Comparison of ENCODE assay signal across 7 cellular contexts in the genomic region with DNA sequence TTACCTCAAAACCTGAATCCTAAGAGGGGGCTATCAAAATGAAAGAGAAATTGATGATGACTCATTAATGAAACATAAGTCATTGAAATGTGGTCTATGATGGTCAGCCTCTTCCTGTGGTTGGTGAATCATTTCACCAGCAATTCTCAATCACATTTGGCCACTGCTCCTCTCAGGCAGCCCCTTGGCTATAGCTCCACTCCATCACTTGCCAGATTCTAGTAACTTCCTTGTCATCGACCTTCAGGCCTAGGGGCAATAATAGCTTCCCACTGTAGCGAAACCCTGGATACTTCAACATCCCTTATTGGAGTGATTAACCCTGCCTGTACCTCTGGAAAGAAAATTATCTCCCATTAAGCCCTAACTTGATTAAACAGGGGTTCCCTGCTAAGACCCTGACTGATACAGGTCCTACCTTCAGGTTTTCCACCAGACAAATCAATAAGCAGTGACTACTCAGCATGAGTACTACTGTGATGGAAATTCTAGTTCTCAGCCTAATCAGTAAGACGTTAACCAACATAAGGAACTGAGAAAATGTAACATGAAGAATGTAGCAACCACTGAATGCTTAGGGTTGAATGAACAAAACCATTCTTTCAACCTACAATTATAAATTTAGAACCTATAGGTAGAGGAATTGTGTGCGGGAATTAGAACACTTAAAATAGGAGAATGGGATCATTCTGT. TPM values are rescaled to one million over a fixed set of nuclear protein-coding genes. Genes with fewer than 3 reads are reported as not detected.
DNase-seq lines count a peak whose midpoint lies in the region; ATAC-seq and TF ChIP-seq lines count a peak whose summit lies in the region.

No MANE protein-coding gene starts in this region.

- peak; percentile 88 for ATAC-seq in GM19023 (IDR thresholded peaks at IDR 0.05; ENCODE audit: unreplicated experiment)
- peak; percentile 82 for ATAC-seq in HG02840 (IDR thresholded peaks at IDR 0.05; ENCODE audit: low FRiP score, unreplicated experiment)
- ATAC-seq in RWPE2 (ENCODE audit: low read depth): peak; percentile 97
- peak in 3 of 4 donors; percentile 40 to 89 (median 69) for ATAC-seq in heart left ventricle

- H3K4me1 ChIP-seq in RWPE2 (ENCODE audit: insufficient read depth, poor library complexity, severe bottlenecking) (peaks cover 14% of the 10 kb centered on the region), heart left ventricle (peaks cover 0 to 20% (median 4%) of the 10 kb centered on the region in 12 donors), thyroid gland (peaks cover 0 to 28% of the 10 kb centered on the region in 2 donors)

- 48 to 65% (median 57%) methylated on average over 4 of the region's 4 CpGs for WGBS in heart left ventricle, 4 donors
- 29 to 82% methylated on average over 4 of the region's 4 CpGs for WGBS in thyroid gland, 2 donors

- H3K36me3 ChIP-seq in RWPE2 (ENCODE audit: low read depth): no peaks in the 10 kb centered on the region
- no peaks in the 10 kb centered on the region for H3K36me3 ChIP-seq in heart left ventricle
- no peaks in the 10 kb centered on the region for H3K36me3 ChIP-seq in thyroid gland

- H3K27me3 ChIP-seq in RWPE2 (ENCODE audit: insufficient read depth, poor library complexity, severe bottlenecking) (no peaks in the 10 kb centered on the region), heart left ventricle (no peaks in the 10 kb centered on the region), thyroid gland (no peaks in the 10 kb centered on the region)

- intact Hi-C loops in heart left ventricle (cut with DNase I): loop anchor here (1.0 to 10.0 kb wide), 18 partner anchors 90 to 940 kb away; partner anchors contain the start of gene METAP1 (in 4 of the 10)
- intact Hi-C loops in thyroid gland (cut with DNase I): loop anchor here (10.0 kb wide), 1 partner anchor 280 kb away; no protein-coding TSS in a partner anchor

- H3K9me3 ChIP-seq in RWPE2 (ENCODE audit: severe bottlenecking) (no peaks in the 10 kb centered on the region), heart left ventricle (no peaks in the 10 kb centered on the region), thyroid gland (no peaks in the 10 kb centered on the region)

- TF ChIP-seq POLR2A in heart left ventricle (IDR thresholded peaks at IDR 0.05) (no peak), thyroid gland (IDR thresholded peaks at IDR 0.05) (no peak), erythroblast (IDR thresholded peaks at IDR 0.05; ENCODE audit: low read length) (no peak)

- H3K27ac ChIP-seq in RWPE2 (ENCODE audit: poor library complexity, severe bottlenecking): peak overlapping the region; percentile 40
- peak overlapping the region; percentile 35 to 80 (median 60) for H3K27ac ChIP-seq in heart left ventricle
- peak overlapping the region; percentile 2 to 49 (median 24) for H3K27ac ChIP-seq in thyroid gland

- DNase-seq in RWPE2 (ENCODE audit: low spot score) (peak; percentile 50), heart left ventricle (peak in 1 of 5 donors; percentile 27), thyroid gland (no peak), HuH-7.5 (ENCODE audit: low spot score) (no peak), erythroblast (lab: John Stamatoyannopoulos, UW) (no peak)

- TF ChIP-seq CTCF in RWPE2 (IDR thresholded peaks at IDR 0.05; ENCODE audit: poor library complexity, severe bottlenecking) (no peak), heart left ventricle (IDR thresholded peaks at IDR 0.05) (no peak), thyroid gland (IDR thresholded peaks at IDR 0.05) (no peak)

- H3K4me3 ChIP-seq in RWPE2 (ENCODE audit: severe bottlenecking) (no peak overlapping the region), heart left ventricle (no peak overlapping the region), thyroid gland (replicated peaks in 1 of 3) (no peak overlapping the region)

RNA-seq across cellular contexts. Expression of gene ADH7, which starts 30.4 kb away (rescaled TPM):
- total RNA-seq in heart left ventricle (not detected), thyroid gland (not detected)
- not detected for polyA plus RNA-seq in heart left ventricle

RNA-seq across cellular contexts. Expression of gene ADH1C, which starts 52.2 kb away (rescaled TPM):
- total RNA-seq in heart left ventricle (10 to 100 TPM in 1 of 9 donors, 1 to 10 TPM in 8; 1.6 to 14.3 (median 2.8) TPM), thyroid gland (10 to 100 TPM in 2 of 4 donors, 1 to 10 TPM in 2; 1.6 to 18.0 (median 9.6) TPM)
- 1 to 10 TPM in 1 of 2 donors, under 1 TPM in 1; 0.64 to 2.8 TPM for polyA plus RNA-seq in heart left ventricle
